In the genomic region with DNA sequence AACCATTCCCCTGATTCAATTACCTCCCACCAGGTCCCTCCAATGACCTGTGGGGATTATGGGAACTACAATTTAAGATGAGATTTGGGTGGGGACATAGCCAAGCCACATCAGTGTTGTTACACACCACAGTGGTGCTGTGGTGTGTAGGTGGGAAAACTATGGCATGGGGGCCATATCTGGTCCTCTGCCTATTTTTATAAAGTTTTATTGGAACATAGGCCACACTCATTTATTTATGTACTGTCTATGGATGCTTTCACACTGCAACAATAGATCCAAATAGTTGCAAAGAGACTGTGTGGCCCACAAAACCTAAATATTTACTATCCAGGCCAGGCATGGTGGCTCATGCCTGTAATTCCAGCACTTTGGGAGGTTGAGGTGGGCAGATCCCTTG, we compare ENCODE assay signal across 1 cellular context.
TF ChIP-seq lines count a peak whose summit lies in the region.

No MANE protein-coding gene starts in this region.

TF ChIP-seq in A549, 52 proteins besides CTCF, POLR2A, EP300 and RAD21 (continued from another document):
- TF ChIP-seq, protein P1, sequence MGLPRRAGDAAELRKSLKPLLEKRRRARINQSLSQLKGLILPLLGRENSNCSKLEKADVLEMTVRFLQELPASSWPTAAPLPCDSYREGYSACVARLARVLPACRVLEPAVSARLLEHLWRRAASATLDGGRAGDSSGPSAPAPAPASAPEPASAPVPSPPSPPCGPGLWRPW (IDR thresholded peaks at IDR 0.05): no peak
